Comparison of ENCODE assay signal across 1 cellular context in the genomic region with DNA sequence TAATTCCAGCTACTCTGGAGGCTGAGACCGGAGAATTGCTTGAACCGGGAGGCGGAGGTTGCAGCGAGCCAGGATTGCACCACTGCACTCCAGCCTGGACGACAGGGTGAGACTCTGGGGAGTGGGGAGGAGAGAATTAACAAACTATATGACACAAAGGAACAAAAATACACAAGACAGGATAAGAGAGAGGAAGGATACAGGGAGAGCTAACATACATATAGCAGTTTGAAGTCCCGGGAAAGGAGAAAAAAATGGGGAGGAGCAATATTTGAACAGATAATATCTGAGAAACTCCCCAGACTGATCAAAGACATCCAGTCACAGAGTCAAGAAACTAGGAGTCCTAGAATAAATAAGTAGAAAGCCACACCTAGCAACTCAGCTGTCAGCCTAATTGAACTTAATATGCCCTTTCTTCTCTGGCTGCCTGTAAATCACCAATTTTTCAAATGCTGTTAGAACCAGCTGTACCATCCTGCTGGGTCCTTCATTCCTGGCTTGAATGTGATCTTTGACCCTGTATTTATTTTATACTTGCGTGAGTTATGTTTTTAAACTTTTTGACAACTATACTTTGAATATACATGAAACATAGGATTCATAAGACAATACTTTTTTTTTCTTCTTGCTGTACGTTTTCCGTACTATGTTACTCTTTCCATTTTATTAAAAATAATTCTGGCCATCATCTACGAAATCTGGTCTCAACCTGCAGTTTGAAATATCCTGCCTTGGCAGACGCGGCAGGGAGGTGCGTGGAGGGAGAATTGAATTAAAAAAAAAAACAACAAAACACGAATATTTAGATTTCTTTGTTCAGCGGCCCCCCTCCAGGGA.
TF ChIP-seq lines count a peak whose summit lies in the region.

No MANE protein-coding gene starts in this region.

TF ChIP-seq in HepG2, 621 proteins besides CTCF, POLR2A, EP300 and RAD21 (continued from another document and continues in another):
- TF ChIP-seq, protein P1, sequence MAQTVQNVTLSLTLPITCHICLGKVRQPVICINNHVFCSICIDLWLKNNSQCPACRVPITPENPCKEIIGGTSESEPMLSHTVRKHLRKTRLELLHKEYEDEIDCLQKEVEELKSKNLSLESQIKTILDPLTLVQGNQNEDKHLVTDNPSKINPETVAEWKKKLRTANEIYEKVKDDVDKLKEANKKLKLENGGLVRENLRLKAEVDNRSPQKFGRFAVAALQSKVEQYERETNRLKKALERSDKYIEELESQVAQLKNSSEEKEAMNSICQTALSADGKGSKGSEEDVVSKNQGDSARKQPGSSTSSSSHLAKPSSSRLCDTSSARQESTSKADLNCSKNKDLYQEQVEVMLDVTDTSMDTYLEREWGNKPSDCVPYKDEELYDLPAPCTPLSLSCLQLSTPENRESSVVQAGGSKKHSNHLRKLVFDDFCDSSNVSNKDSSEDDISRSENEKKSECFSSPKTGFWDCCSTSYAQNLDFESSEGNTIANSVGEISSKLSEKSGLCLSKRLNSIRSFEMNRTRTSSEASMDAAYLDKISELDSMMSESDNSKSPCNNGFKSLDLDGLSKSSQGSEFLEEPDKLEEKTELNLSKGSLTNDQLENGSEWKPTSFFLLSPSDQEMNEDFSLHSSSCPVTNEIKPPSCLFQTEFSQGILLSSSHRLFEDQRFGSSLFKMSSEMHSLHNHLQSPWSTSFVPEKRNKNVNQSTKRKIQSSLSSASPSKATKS (CRISPR knock-in tag; IDR thresholded peaks at IDR 0.05) = 0 out of 2 replicates have a peak, but pooled peaks have one; percentile 89
- TF ChIP-seq HOXA5 (CRISPR knock-in tag; IDR thresholded peaks at IDR 0.05) (0 out of 2 replicates have a peak, but pooled peaks have one; percentile 40), MIER3 (CRISPR knock-in tag; IDR thresholded peaks at IDR 0.05; ENCODE audit: borderline replicate concordance) (peak; percentile 43; the same call in 1 of the 2 replicates), ARNT2 (CRISPR knock-in tag; IDR thresholded peaks at IDR 0.05; ENCODE audit: low read depth) (0 out of 2 replicates have a peak, but pooled peaks have one; percentile 21), TEAD3 (CRISPR knock-in tag; optimal IDR thresholded peaks at IDR 0.05; ENCODE audit: borderline replicate concordance) (peak; percentile 37), FOXA1 (IDR thresholded peaks at IDR 0.05) (no peak), FOXA1 (CRISPR knock-in tag; IDR thresholded peaks at IDR 0.05) (peak; percentile 74), HNF4G (IDR thresholded peaks at IDR 0.05; ENCODE audit: borderline replicate concordance, low read depth, low read length) (peak; percentile 66), HNF4G (CRISPR knock-in tag; IDR thresholded peaks at IDR 0.05; ENCODE audit: borderline replicate concordance, low read depth) (0 out of 2 replicates have a peak, but pooled peaks have one; percentile 26), ZNF556 (CRISPR knock-in tag; IDR thresholded peaks at IDR 0.05; ENCODE audit: borderline replicate concordance) (no peak), ZNF12 (CRISPR knock-in tag; IDR thresholded peaks at IDR 0.05) (0 out of 2 replicates have a peak, but pooled peaks have one; percentile 17), PHF21A (CRISPR knock-in tag; IDR thresholded peaks at IDR 0.05) (0 out of 2 replicates have a peak, but pooled peaks have one; percentile 37), NR2F1 (CRISPR knock-in tag; IDR thresholded peaks at IDR 0.05) (peak in 1 of 2 experiments; percentile 28; a peak in 1 of 4 replicates), SCMH1 (CRISPR knock-in tag; IDR thresholded peaks at IDR 0.05; ENCODE audit: borderline replicate concordance) (no peak), ADNP (CRISPR knock-in tag; IDR thresholded peaks at IDR 0.05) (peak; percentile 97), ARNTL (CRISPR knock-in tag; IDR thresholded peaks at IDR 0.05) (no peak), CEBPB (IDR thresholded peaks at IDR 0.05; ENCODE audit: borderline replicate concordance, low read depth, low read length) (peak; percentile 71; the same call in 1 of the 2 replicates), CEBPG (CRISPR knock-in tag; IDR thresholded peaks at IDR 0.05) (peak; percentile 85), ZNF567 (CRISPR knock-in tag; IDR thresholded peaks at IDR 0.05; ENCODE audit: borderline replicate concordance) (0 out of 2 replicates have a peak, but pooled peaks have one; percentile 37), GATAD2A (CRISPR knock-in tag; IDR thresholded peaks at IDR 0.05) (peak; percentile 58)
- TF ChIP-seq, protein P2, sequence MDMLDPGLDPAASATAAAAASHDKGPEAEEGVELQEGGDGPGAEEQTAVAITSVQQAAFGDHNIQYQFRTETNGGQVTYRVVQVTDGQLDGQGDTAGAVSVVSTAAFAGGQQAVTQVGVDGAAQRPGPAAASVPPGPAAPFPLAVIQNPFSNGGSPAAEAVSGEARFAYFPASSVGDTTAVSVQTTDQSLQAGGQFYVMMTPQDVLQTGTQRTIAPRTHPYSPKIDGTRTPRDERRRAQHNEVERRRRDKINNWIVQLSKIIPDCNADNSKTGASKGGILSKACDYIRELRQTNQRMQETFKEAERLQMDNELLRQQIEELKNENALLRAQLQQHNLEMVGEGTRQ (IDR thresholded peaks at IDR 0.05; ENCODE audit: low read depth, low read length) = no peak
- TF ChIP-seq, protein P2 (CRISPR knock-in tag; IDR thresholded peaks at IDR 0.05; ENCODE audit: borderline replicate concordance) = peak; percentile 48; the same call in 1 of the 2 replicates
- TF ChIP-seq, protein P3, sequence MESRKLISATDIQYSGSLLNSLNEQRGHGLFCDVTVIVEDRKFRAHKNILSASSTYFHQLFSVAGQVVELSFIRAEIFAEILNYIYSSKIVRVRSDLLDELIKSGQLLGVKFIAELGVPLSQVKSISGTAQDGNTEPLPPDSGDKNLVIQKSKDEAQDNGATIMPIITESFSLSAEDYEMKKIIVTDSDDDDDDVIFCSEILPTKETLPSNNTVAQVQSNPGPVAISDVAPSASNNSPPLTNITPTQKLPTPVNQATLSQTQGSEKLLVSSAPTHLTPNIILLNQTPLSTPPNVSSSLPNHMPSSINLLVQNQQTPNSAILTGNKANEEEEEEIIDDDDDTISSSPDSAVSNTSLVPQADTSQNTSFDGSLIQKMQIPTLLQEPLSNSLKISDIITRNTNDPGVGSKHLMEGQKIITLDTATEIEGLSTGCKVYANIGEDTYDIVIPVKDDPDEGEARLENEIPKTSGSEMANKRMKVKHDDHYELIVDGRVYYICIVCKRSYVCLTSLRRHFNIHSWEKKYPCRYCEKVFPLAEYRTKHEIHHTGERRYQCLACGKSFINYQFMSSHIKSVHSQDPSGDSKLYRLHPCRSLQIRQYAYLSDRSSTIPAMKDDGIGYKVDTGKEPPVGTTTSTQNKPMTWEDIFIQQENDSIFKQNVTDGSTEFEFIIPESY (CRISPR knock-in tag; IDR thresholded peaks at IDR 0.05) = no peak
- TF ChIP-seq, protein P4, sequence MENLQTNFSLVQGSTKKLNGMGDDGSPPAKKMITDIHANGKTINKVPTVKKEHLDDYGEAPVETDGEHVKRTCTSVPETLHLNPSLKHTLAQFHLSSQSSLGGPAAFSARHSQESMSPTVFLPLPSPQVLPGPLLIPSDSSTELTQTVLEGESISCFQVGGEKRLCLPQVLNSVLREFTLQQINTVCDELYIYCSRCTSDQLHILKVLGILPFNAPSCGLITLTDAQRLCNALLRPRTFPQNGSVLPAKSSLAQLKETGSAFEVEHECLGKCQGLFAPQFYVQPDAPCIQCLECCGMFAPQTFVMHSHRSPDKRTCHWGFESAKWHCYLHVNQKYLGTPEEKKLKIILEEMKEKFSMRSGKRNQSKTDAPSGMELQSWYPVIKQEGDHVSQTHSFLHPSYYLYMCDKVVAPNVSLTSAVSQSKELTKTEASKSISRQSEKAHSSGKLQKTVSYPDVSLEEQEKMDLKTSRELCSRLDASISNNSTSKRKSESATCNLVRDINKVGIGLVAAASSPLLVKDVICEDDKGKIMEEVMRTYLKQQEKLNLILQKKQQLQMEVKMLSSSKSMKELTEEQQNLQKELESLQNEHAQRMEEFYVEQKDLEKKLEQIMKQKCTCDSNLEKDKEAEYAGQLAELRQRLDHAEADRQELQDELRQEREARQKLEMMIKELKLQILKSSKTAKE (CRISPR knock-in tag; IDR thresholded peaks at IDR 0.05; ENCODE audit: borderline replicate concordance) = no peak
- TF ChIP-seq, protein P5, sequence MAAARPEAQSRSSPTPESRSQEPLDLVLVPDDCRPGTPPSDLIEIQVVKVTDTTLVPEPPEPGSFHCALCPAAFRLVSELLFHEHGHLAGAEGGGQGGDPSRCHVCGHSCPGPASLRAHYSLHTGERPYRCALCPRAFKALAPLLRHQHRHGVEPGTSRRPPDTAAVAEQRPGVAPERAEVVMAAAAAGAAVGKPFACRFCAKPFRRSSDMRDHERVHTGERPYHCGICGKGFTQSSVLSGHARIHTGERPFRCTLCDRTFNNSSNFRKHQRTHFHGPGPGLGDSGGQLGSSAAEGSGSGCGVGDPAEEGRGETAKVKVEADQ (CRISPR knock-in tag; IDR thresholded peaks at IDR 0.05; ENCODE audit: borderline replicate concordance) = no peak
- TF ChIP-seq, protein P6, sequence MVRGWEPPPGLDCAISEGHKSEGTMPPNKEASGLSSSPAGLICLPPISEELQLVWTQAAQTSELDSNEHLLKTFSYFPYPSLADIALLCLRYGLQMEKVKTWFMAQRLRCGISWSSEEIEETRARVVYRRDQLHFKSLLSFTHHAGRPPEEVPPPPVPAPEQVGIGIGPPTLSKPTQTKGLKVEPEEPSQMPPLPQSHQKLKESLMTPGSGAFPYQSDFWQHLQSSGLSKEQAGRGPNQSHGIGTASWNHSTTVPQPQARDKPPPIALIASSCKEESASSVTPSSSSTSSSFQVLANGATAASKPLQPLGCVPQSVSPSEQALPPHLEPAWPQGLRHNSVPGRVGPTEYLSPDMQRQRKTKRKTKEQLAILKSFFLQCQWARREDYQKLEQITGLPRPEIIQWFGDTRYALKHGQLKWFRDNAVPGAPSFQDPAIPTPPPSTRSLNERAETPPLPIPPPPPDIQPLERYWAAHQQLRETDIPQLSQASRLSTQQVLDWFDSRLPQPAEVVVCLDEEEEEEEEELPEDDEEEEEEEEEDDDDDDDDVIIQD (CRISPR knock-in tag; IDR thresholded peaks at IDR 0.05; ENCODE audit: low read depth) = peak; percentile 78; the same call in 1 of the 2 replicates
- TF ChIP-seq, protein P7, sequence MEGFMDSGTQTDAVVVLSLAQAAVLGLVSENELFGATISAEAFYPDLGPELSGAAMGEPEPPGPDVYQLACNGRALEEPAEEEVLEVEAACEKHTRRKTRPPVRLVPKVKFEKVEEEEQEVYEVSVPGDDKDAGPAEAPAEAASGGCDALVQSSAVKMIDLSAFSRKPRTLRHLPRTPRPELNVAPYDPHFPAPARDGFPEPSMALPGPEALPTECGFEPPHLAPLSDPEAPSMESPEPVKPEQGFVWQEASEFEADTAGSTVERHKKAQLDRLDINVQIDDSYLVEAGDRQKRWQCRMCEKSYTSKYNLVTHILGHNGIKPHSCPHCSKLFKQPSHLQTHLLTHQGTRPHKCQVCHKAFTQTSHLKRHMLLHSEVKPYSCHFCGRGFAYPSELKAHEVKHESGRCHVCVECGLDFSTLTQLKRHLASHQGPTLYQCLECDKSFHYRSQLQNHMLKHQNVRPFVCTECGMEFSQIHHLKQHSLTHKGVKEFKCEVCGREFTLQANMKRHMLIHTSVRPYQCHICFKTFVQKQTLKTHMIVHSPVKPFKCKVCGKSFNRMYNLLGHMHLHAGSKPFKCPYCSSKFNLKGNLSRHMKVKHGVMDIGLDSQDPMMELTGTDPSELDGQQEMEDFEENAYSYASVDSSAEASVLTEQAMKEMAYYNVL (CRISPR knock-in tag; IDR thresholded peaks at IDR 0.05; ENCODE audit: borderline replicate concordance) = 0 out of 2 replicates have a peak, but pooled peaks have one; percentile 23
- TF ChIP-seq, protein P8, sequence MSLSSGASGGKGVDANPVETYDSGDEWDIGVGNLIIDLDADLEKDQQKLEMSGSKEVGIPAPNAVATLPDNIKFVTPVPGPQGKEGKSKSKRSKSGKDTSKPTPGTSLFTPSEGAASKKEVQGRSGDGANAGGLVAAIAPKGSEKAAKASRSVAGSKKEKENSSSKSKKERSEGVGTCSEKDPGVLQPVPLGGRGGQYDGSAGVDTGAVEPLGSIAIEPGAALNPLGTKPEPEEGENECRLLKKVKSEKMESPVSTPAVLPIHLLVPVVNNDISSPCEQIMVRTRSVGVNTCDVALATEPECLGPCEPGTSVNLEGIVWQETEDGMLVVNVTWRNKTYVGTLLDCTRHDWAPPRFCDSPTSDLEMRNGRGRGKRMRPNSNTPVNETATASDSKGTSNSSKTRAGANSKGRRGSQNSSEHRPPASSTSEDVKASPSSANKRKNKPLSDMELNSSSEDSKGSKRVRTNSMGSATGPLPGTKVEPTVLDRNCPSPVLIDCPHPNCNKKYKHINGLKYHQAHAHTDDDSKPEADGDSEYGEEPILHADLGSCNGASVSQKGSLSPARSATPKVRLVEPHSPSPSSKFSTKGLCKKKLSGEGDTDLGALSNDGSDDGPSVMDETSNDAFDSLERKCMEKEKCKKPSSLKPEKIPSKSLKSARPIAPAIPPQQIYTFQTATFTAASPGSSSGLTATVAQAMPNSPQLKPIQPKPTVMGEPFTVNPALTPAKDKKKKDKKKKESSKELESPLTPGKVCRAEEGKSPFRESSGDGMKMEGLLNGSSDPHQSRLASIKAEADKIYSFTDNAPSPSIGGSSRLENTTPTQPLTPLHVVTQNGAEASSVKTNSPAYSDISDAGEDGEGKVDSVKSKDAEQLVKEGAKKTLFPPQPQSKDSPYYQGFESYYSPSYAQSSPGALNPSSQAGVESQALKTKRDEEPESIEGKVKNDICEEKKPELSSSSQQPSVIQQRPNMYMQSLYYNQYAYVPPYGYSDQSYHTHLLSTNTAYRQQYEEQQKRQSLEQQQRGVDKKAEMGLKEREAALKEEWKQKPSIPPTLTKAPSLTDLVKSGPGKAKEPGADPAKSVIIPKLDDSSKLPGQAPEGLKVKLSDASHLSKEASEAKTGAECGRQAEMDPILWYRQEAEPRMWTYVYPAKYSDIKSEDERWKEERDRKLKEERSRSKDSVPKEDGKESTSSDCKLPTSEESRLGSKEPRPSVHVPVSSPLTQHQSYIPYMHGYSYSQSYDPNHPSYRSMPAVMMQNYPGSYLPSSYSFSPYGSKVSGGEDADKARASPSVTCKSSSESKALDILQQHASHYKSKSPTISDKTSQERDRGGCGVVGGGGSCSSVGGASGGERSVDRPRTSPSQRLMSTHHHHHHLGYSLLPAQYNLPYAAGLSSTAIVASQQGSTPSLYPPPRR (CRISPR knock-in tag; IDR thresholded peaks at IDR 0.05; ENCODE audit: borderline replicate concordance) = peak; percentile 53; the same call in 1 of the 2 replicates
- TF ChIP-seq, protein P9, sequence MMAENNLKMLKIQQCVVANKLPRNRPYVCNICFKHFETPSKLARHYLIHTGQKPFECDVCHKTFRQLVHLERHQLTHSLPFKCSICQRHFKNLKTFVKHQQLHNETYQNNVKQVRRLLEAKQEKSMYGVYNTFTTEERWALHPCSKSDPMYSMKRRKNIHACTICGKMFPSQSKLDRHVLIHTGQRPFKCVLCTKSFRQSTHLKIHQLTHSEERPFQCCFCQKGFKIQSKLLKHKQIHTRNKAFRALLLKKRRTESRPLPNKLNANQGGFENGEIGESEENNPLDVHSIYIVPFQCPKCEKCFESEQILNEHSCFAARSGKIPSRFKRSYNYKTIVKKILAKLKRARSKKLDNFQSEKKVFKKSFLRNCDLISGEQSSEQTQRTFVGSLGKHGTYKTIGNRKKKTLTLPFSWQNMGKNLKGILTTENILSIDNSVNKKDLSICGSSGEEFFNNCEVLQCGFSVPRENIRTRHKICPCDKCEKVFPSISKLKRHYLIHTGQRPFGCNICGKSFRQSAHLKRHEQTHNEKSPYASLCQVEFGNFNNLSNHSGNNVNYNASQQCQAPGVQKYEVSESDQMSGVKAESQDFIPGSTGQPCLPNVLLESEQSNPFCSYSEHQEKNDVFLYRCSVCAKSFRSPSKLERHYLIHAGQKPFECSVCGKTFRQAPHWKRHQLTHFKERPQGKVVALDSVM (CRISPR knock-in tag; IDR thresholded peaks at IDR 0.05) = peak; percentile 99
